Comparison of ENCODE assay signal across 8 cellular contexts in genomic region chr2:239266779-239267410, GRCh38.
DNase-seq lines count a peak whose midpoint lies in the region; ATAC-seq and FAIRE-seq lines count a peak whose summit lies in the region.

No MANE protein-coding gene starts in this region.

- no peak overlapping the region for H3K23ac ChIP-seq in mesenchymal stem cell (ENCODE audit: low read length in 2 of 2)

- no peak overlapping the region for H2BK15ac ChIP-seq in mesenchymal stem cell (ENCODE audit: low read depth, poor library complexity, severe bottlenecking)

- H3K4me3 Mint-ChIP-seq in CD4-positive, CD25-positive, alpha-beta regulatory T cell, result peak overlapping the region; percentile 97 to 99 (median 99)
- peak overlapping the region; percentile 93 to 96 for H3K4me3 Mint-ChIP-seq in activated T-cell treated with anti-CD3 and anti-CD28 coated beads, Interleukin-2, amount 50 U/mL, for 72 hours

- peak overlapping the region; percentile 76 for H2AK5ac ChIP-seq in mesenchymal stem cell (ENCODE audit: low read length, severe bottlenecking)

- peak overlapping the region; percentile 47 to 68 for H3K4ac ChIP-seq in mesenchymal stem cell (ENCODE audit: low read depth in 1 of 2, low read length in 2 of 2)

- WGBS in mesenchymal stem cell, result 95% methylated on average over 16 of the region's 16 CpGs

- H4K91ac ChIP-seq in mesenchymal stem cell (ENCODE audit: low read length), result peak overlapping the region; percentile 81

- peak overlapping the region; percentile 77 for H4K8ac ChIP-seq in mesenchymal stem cell (ENCODE audit: low read length)

- ATAC-seq in CD4-positive, CD25-positive, alpha-beta regulatory T cell (ENCODE audit: low read depth in 2 of 2), result peak in 1 of 2 donors; percentile 4
- peak; percentile 16 for ATAC-seq in HG02642 (IDR thresholded peaks at IDR 0.05; ENCODE audit: poor library complexity, unreplicated experiment)
- ATAC-seq in activated T-cell treated with anti-CD3 and anti-CD28 coated beads, Interleukin-2, amount 50 U/mL, for 72 hours (replicated peaks in 1 of 2), result no peak
- ATAC-seq in HG02884 (IDR thresholded peaks at IDR 0.05; ENCODE audit: unreplicated experiment), result no peak
- ATAC-seq in HG02610 (IDR thresholded peaks at IDR 0.05; ENCODE audit: unreplicated experiment), result no peak

- H3K9me3 ChIP-seq in CD4-positive, CD25-positive, alpha-beta regulatory T cell (ENCODE audit: control insufficient read depth in 2 of 2, low read length in 2 of 2), result no peaks in the 10 kb centered on the region
- no peaks in the 10 kb centered on the region for H3K9me3 ChIP-seq in mesenchymal stem cell (ENCODE audit: control insufficient read depth, low read length)

- DNase-seq in CD4-positive, CD25-positive, alpha-beta regulatory T cell, result peak in 1 of 3 donors; percentile 29
- no peak for DNase-seq in activated T-cell treated with anti-CD3 and anti-CD28 coated beads, Interleukin-2, amount 50 U/mL, for 72 hours
- DNase-seq in mesenchymal stem cell (no peak), GM19239 (ENCODE audit: insufficient read length, low spot score) (no peak), cerebellar cortex (ENCODE audit: low spot score) (no peak)

- no peaks in the 10 kb centered on the region for H3K27me3 Mint-ChIP-seq in CD4-positive, CD25-positive, alpha-beta regulatory T cell
- H3K27me3 Mint-ChIP-seq in activated T-cell treated with anti-CD3 and anti-CD28 coated beads, Interleukin-2, amount 50 U/mL, for 72 hours (ENCODE audit: low read depth), result peaks cover 22% of the 10 kb centered on the region

- peaks cover 72% of the 10 kb centered on the region for H3K79me1 ChIP-seq in mesenchymal stem cell (replicated peaks; ENCODE audit: low read length, poor library complexity, severe bottlenecking)

- H3K9me3 Mint-ChIP-seq in CD4-positive, CD25-positive, alpha-beta regulatory T cell, result peaks cover 0 to 1% (median 0%) of the 10 kb centered on the region in 7 donors
- no peaks in the 10 kb centered on the region for H3K9me3 Mint-ChIP-seq in activated T-cell treated with anti-CD3 and anti-CD28 coated beads, Interleukin-2, amount 50 U/mL, for 72 hours

- H3K4me2 ChIP-seq in mesenchymal stem cell (ENCODE audit: low read length, poor library complexity, severe bottlenecking), result no peak overlapping the region

- peaks cover 71% of the 10 kb centered on the region for H3K4me1 ChIP-seq in CD4-positive, CD25-positive, alpha-beta regulatory T cell (ENCODE audit: control insufficient read depth, insufficient read depth, low read length, poor library complexity, severe bottlenecking)
- peaks cover 41% of the 10 kb centered on the region for H3K4me1 ChIP-seq in mesenchymal stem cell (ENCODE audit: control insufficient read depth, insufficient read depth, low read depth, low read length)

- no peak overlapping the region for H2BK5ac ChIP-seq in mesenchymal stem cell (ENCODE audit: low read depth, low read length, poor library complexity, severe bottlenecking)

- peak overlapping the region; percentile 9 to 44 for H3K18ac ChIP-seq in mesenchymal stem cell (ENCODE audit: low read depth in 1 of 2, low read length in 2 of 2)

- H3K27me3 ChIP-seq in CD4-positive, CD25-positive, alpha-beta regulatory T cell (ENCODE audit: control insufficient read depth, insufficient read depth, low read length), result no peaks in the 10 kb centered on the region
- H3K27me3 ChIP-seq in mesenchymal stem cell (ENCODE audit: control insufficient read depth in 1 of 2, insufficient read depth in 1 of 2, low read length in 2 of 2), result no peaks in the 10 kb centered on the region

- peaks cover 31 to 90% (median 52%) of the 10 kb centered on the region in 4 donors for H3K4me1 Mint-ChIP-seq in CD4-positive, CD25-positive, alpha-beta regulatory T cell
- peaks cover 87% of the 10 kb centered on the region for H3K4me1 Mint-ChIP-seq in activated T-cell treated with anti-CD3 and anti-CD28 coated beads, Interleukin-2, amount 50 U/mL, for 72 hours (ENCODE audit: low read depth)

- peak overlapping the region; percentile 90 for H3K4me3 ChIP-seq in CD4-positive, CD25-positive, alpha-beta regulatory T cell (ENCODE audit: low read depth, low read length)
- no peak overlapping the region for H3K4me3 ChIP-seq in mesenchymal stem cell (ENCODE audit: insufficient read depth in 1 of 2, low read depth in 1 of 2, low read length in 2 of 2)

- H2AFZ ChIP-seq in mesenchymal stem cell (ENCODE audit: low read depth, low read length), result no peak overlapping the region

- H2BK12ac ChIP-seq in mesenchymal stem cell (ENCODE audit: low read length in 2 of 2), result peak overlapping the region; percentile 14 to 79

- H3K14ac ChIP-seq in mesenchymal stem cell (ENCODE audit: low read length in 2 of 2), result peak overlapping the region in 1 of 2 experiments; percentile 69

- peak overlapping the region; percentile 93 for H3K27ac ChIP-seq in CD4-positive, CD25-positive, alpha-beta regulatory T cell (ENCODE audit: insufficient read depth, low read length, poor library complexity, severe bottlenecking)
- no peak overlapping the region for H3K27ac ChIP-seq in mesenchymal stem cell (ENCODE audit: low read length, poor library complexity, severe bottlenecking)

- H3K36me3 ChIP-seq in CD4-positive, CD25-positive, alpha-beta regulatory T cell (ENCODE audit: control insufficient read depth, insufficient read depth, low read length), result no peaks in the 10 kb centered on the region
- no peaks in the 10 kb centered on the region for H3K36me3 ChIP-seq in mesenchymal stem cell (ENCODE audit: control insufficient read depth in 1 of 2, insufficient read depth in 2 of 2, low read depth in 1 of 2, low read length in 2 of 2)

- H3K36me3 Mint-ChIP-seq in CD4-positive, CD25-positive, alpha-beta regulatory T cell, result peaks cover 7% of the 10 kb centered on the region
- H3K36me3 Mint-ChIP-seq in activated T-cell treated with anti-CD3 and anti-CD28 coated beads, Interleukin-2, amount 50 U/mL, for 72 hours (ENCODE audit: insufficient read depth in 2 of 2), result peaks cover 4 to 6% of the 10 kb centered on the region in 2 donors

- no peak overlapping the region for H2BK120ac ChIP-seq in mesenchymal stem cell (ENCODE audit: low read depth, low read length)

- H3K27ac Mint-ChIP-seq in CD4-positive, CD25-positive, alpha-beta regulatory T cell, result peak overlapping the region; percentile 99 to 100 (median 100)
- peak overlapping the region; percentile 94 for H3K27ac Mint-ChIP-seq in activated T-cell treated with anti-CD3 and anti-CD28 coated beads, Interleukin-2, amount 50 U/mL, for 72 hours

- FAIRE-seq in GM19239 (lab: Jason Lieb, UNC), result no peak

- H3K9ac ChIP-seq in mesenchymal stem cell (ENCODE audit: low read length), result no peak overlapping the region
